ENCODE assay signal across 1 cellular context in genomic region chr20:10719740-10720380, GRCh38.
TF ChIP-seq lines count a peak whose summit lies in the region.

No MANE protein-coding gene starts in this region.

TF ChIP-seq in SK-N-SH treated with all-trans-retinoic acid at 6 μM for 48 hours, 23 proteins besides CTCF, POLR2A, EP300 and RAD21 (continued from another document):
- TF ChIP-seq, protein P1, sequence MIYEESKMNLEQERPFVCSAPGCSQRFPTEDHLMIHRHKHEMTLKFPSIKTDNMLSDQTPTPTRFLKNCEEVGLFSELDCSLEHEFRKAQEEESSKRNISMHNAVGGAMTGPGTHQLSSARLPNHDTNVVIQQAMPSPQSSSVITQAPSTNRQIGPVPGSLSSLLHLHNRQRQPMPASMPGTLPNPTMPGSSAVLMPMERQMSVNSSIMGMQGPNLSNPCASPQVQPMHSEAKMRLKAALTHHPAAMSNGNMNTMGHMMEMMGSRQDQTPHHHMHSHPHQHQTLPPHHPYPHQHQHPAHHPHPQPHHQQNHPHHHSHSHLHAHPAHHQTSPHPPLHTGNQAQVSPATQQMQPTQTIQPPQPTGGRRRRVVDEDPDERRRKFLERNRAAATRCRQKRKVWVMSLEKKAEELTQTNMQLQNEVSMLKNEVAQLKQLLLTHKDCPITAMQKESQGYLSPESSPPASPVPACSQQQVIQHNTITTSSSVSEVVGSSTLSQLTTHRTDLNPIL (CRISPR knock-in tag; IDR thresholded peaks at IDR 0.05; ENCODE audit: low read depth) = no peak
- no peak for TF ChIP-seq ZFP30 (CRISPR knock-in tag; IDR thresholded peaks at IDR 0.05)
- no peak for TF ChIP-seq ESRRG (CRISPR knock-in tag; IDR thresholded peaks at IDR 0.05)
- TF ChIP-seq BACH2 (CRISPR knock-in tag; IDR thresholded peaks at IDR 0.05; ENCODE audit: borderline replicate concordance) = no peak
- no peak for TF ChIP-seq ZNF8 (CRISPR knock-in tag; IDR thresholded peaks at IDR 0.05)
- TF ChIP-seq TOX (CRISPR knock-in tag; IDR thresholded peaks at IDR 0.05; ENCODE audit: borderline replicate concordance) = no peak
TF ChIP-seq in SK-N-SH treated with all-trans-retinoic acid at 6 μM for 48 hours: peak in this region for 0.
